1 cellular context compared by ENCODE assay signal in the genomic region with DNA sequence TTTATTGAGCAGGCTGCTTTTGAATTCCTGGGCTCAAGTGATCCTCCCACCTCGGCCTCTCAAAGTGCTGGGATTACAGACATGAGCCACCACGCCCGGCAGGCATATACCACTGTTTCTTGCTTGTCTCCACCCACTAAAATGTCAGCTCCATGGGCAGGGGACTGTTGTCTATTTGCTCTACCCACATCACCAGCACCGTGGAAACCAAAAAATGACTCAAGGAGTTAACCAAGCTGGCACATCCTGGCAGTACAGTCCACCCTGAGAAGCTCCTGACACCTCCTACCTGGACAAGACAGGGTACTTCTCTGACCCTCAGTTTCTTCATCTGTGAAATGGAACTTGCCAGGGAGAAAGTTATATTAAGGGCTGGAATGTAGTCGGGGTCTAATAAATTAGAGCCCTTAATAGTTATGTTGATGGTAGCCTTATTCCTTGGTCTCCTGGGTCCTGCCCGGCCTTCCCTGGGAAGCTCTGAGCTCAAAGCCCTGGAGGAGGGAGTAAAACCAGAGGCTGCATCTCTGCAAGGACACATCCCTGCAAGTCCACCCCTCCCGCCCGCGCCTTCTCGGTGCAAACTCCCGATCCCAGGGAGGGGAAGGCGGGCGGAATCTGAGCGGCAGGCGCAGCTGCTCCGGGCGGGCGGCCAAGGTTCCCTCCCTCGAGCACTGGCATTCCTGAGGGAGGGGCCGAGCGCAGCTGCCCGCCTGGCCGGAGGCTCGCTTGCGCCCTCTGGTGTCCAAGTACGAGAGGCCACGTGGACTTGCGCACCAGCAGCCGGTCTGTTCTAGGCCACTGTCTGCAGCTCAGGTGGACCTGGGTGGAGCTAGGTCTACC.
A peak's percentile ranks its signal among the peaks of the same experiment; 100 is the strongest.
TF ChIP-seq lines count a peak whose summit lies in the region.

No MANE protein-coding gene starts in this region.

TF ChIP-seq in A549, 52 proteins besides CTCF, POLR2A, EP300 and RAD21 (continued from another document):
- TF ChIP-seq ESRRA (IDR thresholded peaks at IDR 0.05; ENCODE audit: borderline replicate concordance, low read length) (no peak), CBX8 (IDR thresholded peaks at IDR 0.05) (no peak), KDM1A (IDR thresholded peaks at IDR 0.05; ENCODE audit: low read depth) (peak; percentile 42; the same call in 1 of the 2 replicates), CEBPB (IDR thresholded peaks at IDR 0.05) (no peak), RNF2 (IDR thresholded peaks at IDR 0.05; ENCODE audit: borderline replicate concordance, low read depth) (no peak), MYC (IDR thresholded peaks at IDR 0.05; ENCODE audit: borderline replicate concordance, low read length) (peak; percentile 89), SMC3 (IDR thresholded peaks at IDR 0.05) (peak; percentile 94), MAZ (IDR thresholded peaks at IDR 0.05; ENCODE audit: borderline replicate concordance, low read depth, low read length) (peak; percentile 100), KDM5A (IDR thresholded peaks at IDR 0.05) (no peak), FOXS1 (CRISPR knock-in tag; IDR thresholded peaks at IDR 0.05) (no peak), HEYL (CRISPR knock-in tag; IDR thresholded peaks at IDR 0.05) (no peak)
- TF ChIP-seq, protein P1, sequence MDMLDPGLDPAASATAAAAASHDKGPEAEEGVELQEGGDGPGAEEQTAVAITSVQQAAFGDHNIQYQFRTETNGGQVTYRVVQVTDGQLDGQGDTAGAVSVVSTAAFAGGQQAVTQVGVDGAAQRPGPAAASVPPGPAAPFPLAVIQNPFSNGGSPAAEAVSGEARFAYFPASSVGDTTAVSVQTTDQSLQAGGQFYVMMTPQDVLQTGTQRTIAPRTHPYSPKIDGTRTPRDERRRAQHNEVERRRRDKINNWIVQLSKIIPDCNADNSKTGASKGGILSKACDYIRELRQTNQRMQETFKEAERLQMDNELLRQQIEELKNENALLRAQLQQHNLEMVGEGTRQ (IDR thresholded peaks at IDR 0.05): peak; percentile 33
- TF ChIP-seq, protein P2, sequence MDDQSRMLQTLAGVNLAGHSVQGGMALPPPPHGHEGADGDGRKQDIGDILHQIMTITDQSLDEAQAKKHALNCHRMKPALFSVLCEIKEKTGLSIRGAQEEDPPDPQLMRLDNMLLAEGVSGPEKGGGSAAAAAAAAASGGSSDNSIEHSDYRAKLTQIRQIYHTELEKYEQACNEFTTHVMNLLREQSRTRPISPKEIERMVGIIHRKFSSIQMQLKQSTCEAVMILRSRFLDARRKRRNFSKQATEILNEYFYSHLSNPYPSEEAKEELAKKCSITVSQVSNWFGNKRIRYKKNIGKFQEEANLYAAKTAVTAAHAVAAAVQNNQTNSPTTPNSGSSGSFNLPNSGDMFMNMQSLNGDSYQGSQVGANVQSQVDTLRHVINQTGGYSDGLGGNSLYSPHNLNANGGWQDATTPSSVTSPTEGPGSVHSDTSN (IDR thresholded peaks at IDR 0.05): no peak
- TF ChIP-seq, protein P3, sequence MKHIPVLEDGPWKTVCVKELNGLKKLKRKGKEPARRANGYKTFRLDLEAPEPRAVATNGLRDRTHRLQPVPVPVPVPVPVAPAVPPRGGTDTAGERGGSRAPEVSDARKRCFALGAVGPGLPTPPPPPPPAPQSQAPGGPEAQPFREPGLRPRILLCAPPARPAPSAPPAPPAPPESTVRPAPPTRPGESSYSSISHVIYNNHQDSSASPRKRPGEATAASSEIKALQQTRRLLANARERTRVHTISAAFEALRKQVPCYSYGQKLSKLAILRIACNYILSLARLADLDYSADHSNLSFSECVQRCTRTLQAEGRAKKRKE (CRISPR knock-in tag; IDR thresholded peaks at IDR 0.05; ENCODE audit: low read depth): no peak
- TF ChIP-seq, protein P4, sequence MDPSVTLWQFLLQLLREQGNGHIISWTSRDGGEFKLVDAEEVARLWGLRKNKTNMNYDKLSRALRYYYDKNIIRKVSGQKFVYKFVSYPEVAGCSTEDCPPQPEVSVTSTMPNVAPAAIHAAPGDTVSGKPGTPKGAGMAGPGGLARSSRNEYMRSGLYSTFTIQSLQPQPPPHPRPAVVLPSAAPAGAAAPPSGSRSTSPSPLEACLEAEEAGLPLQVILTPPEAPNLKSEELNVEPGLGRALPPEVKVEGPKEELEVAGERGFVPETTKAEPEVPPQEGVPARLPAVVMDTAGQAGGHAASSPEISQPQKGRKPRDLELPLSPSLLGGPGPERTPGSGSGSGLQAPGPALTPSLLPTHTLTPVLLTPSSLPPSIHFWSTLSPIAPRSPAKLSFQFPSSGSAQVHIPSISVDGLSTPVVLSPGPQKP (IDR thresholded peaks at IDR 0.05; ENCODE audit: low read depth, low read length): no peak
